8 cellular contexts compared by ENCODE assay signal in the genomic region with DNA sequence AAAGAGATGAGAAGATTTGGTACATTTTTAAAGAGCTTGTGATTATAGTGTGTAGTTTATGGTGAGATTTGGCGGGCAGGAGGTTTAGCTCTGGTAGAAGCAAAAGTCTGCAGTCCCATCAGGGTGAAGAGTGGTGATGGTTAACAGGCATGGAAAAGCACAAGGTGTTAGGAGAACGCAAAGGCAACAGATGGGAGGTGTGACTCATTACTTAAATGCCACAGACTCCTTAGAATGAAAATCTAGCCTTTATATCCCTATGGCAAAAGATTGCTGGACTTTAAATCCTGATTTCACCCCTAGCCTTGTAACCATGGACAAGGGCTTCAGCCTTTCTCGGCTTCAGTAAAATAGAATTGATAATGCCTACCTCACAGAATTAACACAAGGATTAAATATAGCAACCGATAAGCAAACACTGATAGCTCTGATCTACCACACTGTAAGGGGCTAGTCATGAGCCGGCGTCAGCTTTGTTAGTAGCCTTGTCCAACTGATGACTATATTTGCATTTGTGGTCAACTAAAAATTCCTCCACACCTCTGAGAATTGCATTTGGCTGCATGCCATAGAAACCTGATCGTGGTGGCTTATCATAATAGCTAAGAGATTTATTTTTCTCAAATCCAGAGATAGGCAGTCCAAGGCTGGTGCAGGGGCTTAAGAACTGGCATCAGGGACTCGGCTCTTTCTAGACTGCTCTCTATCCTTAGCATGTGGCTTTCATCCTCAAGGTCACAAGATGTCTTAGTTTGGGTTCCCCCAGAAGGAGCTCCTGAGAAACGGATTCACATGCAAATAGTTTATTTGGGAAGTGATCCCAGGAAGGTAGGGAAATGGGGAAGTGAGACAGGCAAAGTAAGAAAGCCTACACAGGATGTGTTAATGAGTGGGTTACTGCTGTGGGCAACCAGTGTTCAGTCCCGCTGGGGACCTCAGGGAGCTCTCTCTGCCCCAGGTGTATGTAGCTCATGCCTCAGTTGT. TPM values are rescaled to one million over a fixed set of nuclear protein-coding genes. Genes with fewer than 3 reads are reported as not detected.
A peak's percentile ranks its signal among the peaks of the same experiment; 100 is the strongest.
DNase-seq lines count a peak whose midpoint lies in the region; ATAC-seq, FAIRE-seq and TF ChIP-seq lines count a peak whose summit lies in the region.

No MANE protein-coding gene starts in this region.

- no peak overlapping the region for H2AFZ ChIP-seq in KMS-11 (ENCODE audit: low read depth)
- no peak overlapping the region for H2AFZ ChIP-seq in mammary epithelial cell (ENCODE audit: low read depth, low read length)

- H3K27ac ChIP-seq in KMS-11: peak overlapping the region; percentile 88
- no peak overlapping the region for H3K27ac ChIP-seq in mammary epithelial cell (ENCODE audit: insufficient read depth, low read depth, low read length)

- H4K20me1 ChIP-seq in KMS-11 (ENCODE audit: insufficient read depth) (no peaks in the 10 kb centered on the region), mammary epithelial cell (ENCODE audit: insufficient read depth, low read length) (no peaks in the 10 kb centered on the region)

- in situ Hi-C loops in mammary epithelial cell (cut with MboI; ENCODE audit: low sequenced_read_pairs in 2 of 2): loop anchor here in 1 of 2 donors (25.0 kb wide), 1 partner anchor 554 kb away; no protein-coding TSS in a partner anchor

- H3K4me1 ChIP-seq in KMS-11 (ENCODE audit: low read depth, poor library complexity, severe bottlenecking) (peaks cover 49% of the 10 kb centered on the region), mammary epithelial cell (ENCODE audit: insufficient read depth, low read length) (no peaks in the 10 kb centered on the region)

- H3K27me3 ChIP-seq in KMS-11 (ENCODE audit: insufficient read depth, low read depth) (no peaks in the 10 kb centered on the region), mammary epithelial cell (ENCODE audit: insufficient read depth, low read length) (no peaks in the 10 kb centered on the region)

- CTCF ChIA-PET in mammary epithelial cell (lab: Charles Lee; ENCODE audit: low non-redundant PET): interaction anchor here (0.9 kb wide), 1 partner anchor 10 kb away, joined by 3 read pairs; no protein-coding TSS in a partner anchor

- 79% methylated on average over 10 of the region's 10 CpGs for WGBS in mammary epithelial cell (ENCODE audit: low coverage, missing lambda C conversion rate)

- no peaks in the 10 kb centered on the region for H3K9me3 ChIP-seq in mammary epithelial cell (replicated peaks; ENCODE audit: insufficient read depth, low read length)

- H3K79me2 ChIP-seq in KMS-11 (ENCODE audit: insufficient read depth, low read depth) (no peaks in the 10 kb centered on the region), mammary epithelial cell (ENCODE audit: insufficient read depth, low read length) (peaks cover 3% of the 10 kb centered on the region)

- no TSS peak for BruUV-seq in mammary epithelial cell (replicated peaks; lab: Mats Ljungman, UMichigan)

- TF ChIP-seq CTCF in GM12865 (IDR thresholded peaks at IDR 0.05; ENCODE audit: insufficient read depth, low read depth, low read length, missing control alignments): no peak
- no peak for TF ChIP-seq CTCF in KMS-11 (conservative IDR thresholded peaks at IDR 0.05; ENCODE audit: low read depth, low read length)
- TF ChIP-seq CTCF in mammary epithelial cell (conservative IDR thresholded peaks at IDR 0.05 in 1 of 2, IDR thresholded peaks at IDR 0.05 in 1 of 2; ENCODE audit: extremely low read depth in 1 of 2, insufficient read depth in 1 of 2, low read depth in 1 of 2, low read length in 2 of 2): no peak

- TF ChIP-seq POLR2A in H54 (IDR thresholded peaks at IDR 0.05; ENCODE audit: low read depth, low read length): no peak

- dilution Hi-C loops in mammary epithelial cell (cut with HindIII; ENCODE audit: low sequenced_read_pairs): no loop called here

- H3K4me3 ChIP-seq in GM12865 (ENCODE audit: low read depth, low read length): no peak overlapping the region
- no peak overlapping the region for H3K4me3 ChIP-seq in KMS-11 (IDR thresholded peaks at IDR 0.05; ENCODE audit: insufficient read depth, low read depth, low read length)
- no peak overlapping the region for H3K4me3 ChIP-seq in mammary epithelial cell (replicated peaks in 1 of 3; ENCODE audit: insufficient read depth in 1 of 3, low read depth in 2 of 3, low read length in 3 of 3)

- ATAC-seq in GM21526 (IDR thresholded peaks at IDR 0.05; ENCODE audit: low FRiP score, unreplicated experiment): peak; percentile 72

- no peak for FAIRE-seq in H54 (lab: Jason Lieb, UNC)

- H3K9ac ChIP-seq in KMS-11: peak overlapping the region; percentile 41; the same call in 1 of the 2 replicates
- H3K9ac ChIP-seq in mammary epithelial cell (ENCODE audit: insufficient read depth, low read length): no peak overlapping the region

- H3K36me3 ChIP-seq in KMS-11 (ENCODE audit: insufficient read depth): no peaks in the 10 kb centered on the region
- H3K36me3 ChIP-seq in mammary epithelial cell (ENCODE audit: insufficient read depth, low read length): no peaks in the 10 kb centered on the region

- peak overlapping the region; percentile 93 for H3K4me2 ChIP-seq in KMS-11
- H3K4me2 ChIP-seq in mammary epithelial cell (ENCODE audit: insufficient read depth, low read depth, low read length): no peak overlapping the region

- DNase-seq in GM12865 (ENCODE audit: low read depth) (peak; percentile 76), cerebellar cortex (ENCODE audit: low spot score) (peak; percentile 16), SK-N-DZ (ENCODE audit: low spot score) (no peak), mammary epithelial cell (no peak), retina (no peak), H54 (ENCODE audit: insufficient read length, low spot score) (no peak)

- intact Hi-C loops in mammary epithelial cell (cut with micrococcal nuclease): no loop called here

RNA-seq across cellular contexts. Expression of gene MFAP3, which starts 19.6 kb away (rescaled TPM):
- polyA plus RNA-seq in SK-N-DZ (2014; cell fraction: cytosol; rRNA removed): 41.1 and 60.9 TPM in 2 replicates
- polyA plus RNA-seq in SK-N-DZ (2014; cell fraction: nucleus; rRNA removed): 22.2 and 28.2 TPM in 2 replicates
- 100 to 1,000 TPM in 1 of 2 donors, 10 to 100 TPM in 1; 32.4 to 118 TPM for total RNA-seq in mammary epithelial cell
- 34.8 TPM for polyA plus RNA-seq in mammary epithelial cell
- polyA minus RNA-seq in mammary epithelial cell: 38.5 TPM

RNA-seq across cellular contexts. Expression of gene FAM114A2, which starts 19.6 kb away (rescaled TPM):
- polyA plus RNA-seq in SK-N-DZ (2014; cell fraction: cytosol; rRNA removed): 21.4 and 22.1 TPM in 2 replicates
- 12.5 and 16.0 TPM in 2 replicates for polyA plus RNA-seq in SK-N-DZ (2014; cell fraction: nucleus; rRNA removed)
- total RNA-seq in mammary epithelial cell: 10 to 100 TPM; 23.5 to 25.2 TPM
- polyA plus RNA-seq in mammary epithelial cell: 11.6 TPM
- 5.9 TPM for polyA minus RNA-seq in mammary epithelial cell

Comparison
In these comparisons a context has a peak if more than half of its experiments do, and no peak if none do; other contexts are left out.
1. DNase-seq: peak in GM12865 (single experiment) and cerebellar cortex (single experiment); none in SK-N-DZ (single experiment), mammary epithelial cell (single experiment), retina (single experiment) and H54 (single experiment).